ENCODE assay signal across 12 cellular contexts in the genomic region with DNA sequence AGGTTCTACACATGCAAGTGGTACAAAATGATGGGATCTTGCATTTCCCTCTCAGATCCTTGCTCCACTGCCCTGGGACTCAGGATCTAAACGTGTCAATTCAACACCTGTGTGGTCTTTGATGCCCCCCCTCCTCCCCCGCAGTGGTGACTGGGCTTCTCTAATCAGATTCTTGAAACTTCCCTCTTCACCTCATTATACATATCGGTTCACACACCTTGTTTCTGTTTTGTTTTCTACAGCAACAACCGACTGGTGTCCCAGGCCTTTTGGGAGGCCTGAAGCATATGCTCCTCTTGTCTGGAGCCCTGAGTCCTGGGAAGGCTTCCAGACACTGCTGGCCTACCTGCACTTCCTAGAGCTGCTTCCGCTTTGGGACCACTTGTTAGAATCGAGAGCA. TPM values are rescaled to one million over a fixed set of nuclear protein-coding genes. Genes with fewer than 3 reads are reported as not detected.
DNase-seq lines count a peak whose midpoint lies in the region; ATAC-seq and TF ChIP-seq lines count a peak whose summit lies in the region.
"Had no signal": no experiment of that assay in that cellular context is flagged by ENCODE, and none has a peak within 500 bp of the region (broad histone marks: within the 10 kb centered on the region; RNA-seq: fewer than 3 reads in every experiment).

No MANE protein-coding gene starts in this region.

- no peak for TF ChIP-seq CTCF in OCI-LY3 (IDR thresholded peaks at IDR 0.05; ENCODE audit: low read depth, low read length)
- TF ChIP-seq CTCF in lower leg skin (IDR thresholded peaks at IDR 0.05) = no peak

- H3K27me3 Mint-ChIP-seq in natural killer cell treated with Interleukin-12 subunit alpha and Interleukin-12 subunit beta and Interleukin-15 and Interleukin-18, amount 100 ng/mL, for 72 hours = no peaks in the 10 kb centered on the region

- peaks cover 21% of the 10 kb centered on the region for H3K4me1 ChIP-seq in OCI-LY3 (ENCODE audit: low read length)
- H3K4me1 ChIP-seq: heart left ventricle, neural progenitor cell had no signal

- intact Hi-C loops in lower leg skin (cut with DNase I; ENCODE audit: low total_unique reads) (no loop called here), cardiac septum (cut with DNase I) (no loop called here)

- no peak for TF ChIP-seq POLR2A in lower leg skin (IDR thresholded peaks at IDR 0.05)

- no peaks in the 10 kb centered on the region for H3K27me3 ChIP-seq in OCI-LY3 (ENCODE audit: low read depth, low read length)
- H3K27me3 ChIP-seq: heart left ventricle, neural progenitor cell had no signal

- H3K36me3 ChIP-seq in OCI-LY3 (replicated peaks; ENCODE audit: low read depth, low read length) = no peaks in the 10 kb centered on the region
- H3K36me3 ChIP-seq: heart left ventricle, neural progenitor cell had no signal

- no peaks in the 10 kb centered on the region for H3K79me2 ChIP-seq in OCI-LY3 (ENCODE audit: low read length)

- no peaks in the 10 kb centered on the region for H3K9me3 Mint-ChIP-seq in natural killer cell treated with Interleukin-12 subunit alpha and Interleukin-12 subunit beta and Interleukin-15 and Interleukin-18, amount 100 ng/mL, for 72 hours
- H3K9me3 Mint-ChIP-seq: neural progenitor cell had no signal

- H4K20me1 ChIP-seq in OCI-LY3 (ENCODE audit: insufficient read depth, low read length) = no peaks in the 10 kb centered on the region

- peak overlapping the region; percentile 44 for H3K4me3 ChIP-seq in OCI-LY3 (ENCODE audit: low read length)
- no peak overlapping the region for H3K4me3 ChIP-seq in lower leg skin (ENCODE audit: low read depth, poor library complexity, severe bottlenecking)
- H3K4me3 ChIP-seq: heart left ventricle, neural progenitor cell, PC-9 had no signal

- peak overlapping the region; percentile 89 to 94 for H3K27ac Mint-ChIP-seq in natural killer cell treated with Interleukin-12 subunit alpha and Interleukin-12 subunit beta and Interleukin-15 and Interleukin-18, amount 100 ng/mL, for 72 hours
- H3K27ac Mint-ChIP-seq: neural progenitor cell had no signal

- H3K4me1 Mint-ChIP-seq in natural killer cell treated with Interleukin-12 subunit alpha and Interleukin-12 subunit beta and Interleukin-15 and Interleukin-18, amount 100 ng/mL, for 72 hours (ENCODE audit: low read depth in 2 of 2) = peaks cover 68% of the 10 kb centered on the region in 2 donors
- H3K4me1 Mint-ChIP-seq: neural progenitor cell had no signal

- H3K27ac ChIP-seq in OCI-LY3 (ENCODE audit: low read length) = no peak overlapping the region
- H3K27ac ChIP-seq: heart left ventricle, neural progenitor cell, PC-9 had no signal

- peak overlapping the region; percentile 84 for H3K4me3 Mint-ChIP-seq in natural killer cell treated with Interleukin-12 subunit alpha and Interleukin-12 subunit beta and Interleukin-15 and Interleukin-18, amount 100 ng/mL, for 72 hours
- H3K4me3 Mint-ChIP-seq: neural progenitor cell had no signal

- WGBS in lower leg skin, 2 donors = 70 to 74% methylated on average over 6 of the region's 6 CpGs

- no peak overlapping the region for H3K9ac ChIP-seq in OCI-LY3 (ENCODE audit: low read length)
- H3K9ac ChIP-seq: neural progenitor cell had no signal

- no peak for DNase-seq in natural killer cell treated with Interleukin-12 subunit alpha and Interleukin-12 subunit beta and Interleukin-15 and Interleukin-18, amount 100 ng/mL, for 72 hours (ENCODE audit: low spot score)
- DNase-seq in lower leg skin (ENCODE audit: low spot score in 2 of 2) (no peak), cardiac septum (ENCODE audit: low spot score) (no peak), CD1c-positive myeloid dendritic cell (ENCODE audit: extremely low spot score) (no peak), SKM-1 treated with dmso at 0.1 percent for 144 hours (lab: John Stamatoyannopoulos, UW; ENCODE audit: unreplicated experiment) (no peak)
- DNase-seq: heart left ventricle, NCI-H1048, PC-9 had no signal

- peaks cover 15% of the 10 kb centered on the region for H3K36me3 Mint-ChIP-seq in natural killer cell treated with Interleukin-12 subunit alpha and Interleukin-12 subunit beta and Interleukin-15 and Interleukin-18, amount 100 ng/mL, for 72 hours
- H3K36me3 Mint-ChIP-seq: neural progenitor cell had no signal

- peak overlapping the region; percentile 53 for H2AFZ ChIP-seq in OCI-LY3 (ENCODE audit: low read depth, low read length)
- H2AFZ ChIP-seq: neural progenitor cell, PC-9 had no signal

- H3K4me2 ChIP-seq in OCI-LY3 (ENCODE audit: low read length) = peak overlapping the region; percentile 76
- H3K4me2 ChIP-seq: neural progenitor cell, PC-9 had no signal

- H3K9me3 ChIP-seq in OCI-LY3 (ENCODE audit: insufficient read depth, low read length) = no peaks in the 10 kb centered on the region

- ATAC-seq in GM18907 (IDR thresholded peaks at IDR 0.05; ENCODE audit: unreplicated experiment) = peak; percentile 60
- ATAC-seq in GM21786 (IDR thresholded peaks at IDR 0.05; ENCODE audit: unreplicated experiment) = peak; percentile 44
- peak in 1 of 2 donors; percentile 51 for ATAC-seq in natural killer cell treated with Interleukin-12 subunit alpha and Interleukin-12 subunit beta and Interleukin-15 and Interleukin-18, amount 100 ng/mL, for 72 hours
- ATAC-seq: heart left ventricle had no signal

RNA-seq across cellular contexts. Expression of a gene that starts 20.0 kb away (rescaled TPM):
- total RNA-seq in natural killer cell treated with Interleukin-12 subunit alpha and Interleukin-12 subunit beta and Interleukin-15 and Interleukin-18, amount 100 ng/mL, for 72 hours = 10 to 100 TPM; 14.6 to 39.3 TPM
- total RNA-seq in lower leg skin = not detected
- total RNA-seq in cardiac septum = 0.22 TPM
- total RNA-seq: PC-9 had no signal

Comparison
In these comparisons a context has a peak if more than half of its experiments do, and no peak if none do; other contexts are left out.
1. RNA of a gene that starts 20.0 kb away (total RNA-seq): 14.6 to 39.3 TPM in natural killer cell treated with Interleukin-12 subunit alpha and Interleukin-12 subunit beta and Interleukin-15 and Interleukin-18, amount 100 ng/mL, for 72 hours; 0.22 TPM in cardiac septum (single experiment) and not detected in lower leg skin; every median in the first group is over 10 times any median in the second.